10 cellular contexts compared by ENCODE assay signal in the genomic region with DNA sequence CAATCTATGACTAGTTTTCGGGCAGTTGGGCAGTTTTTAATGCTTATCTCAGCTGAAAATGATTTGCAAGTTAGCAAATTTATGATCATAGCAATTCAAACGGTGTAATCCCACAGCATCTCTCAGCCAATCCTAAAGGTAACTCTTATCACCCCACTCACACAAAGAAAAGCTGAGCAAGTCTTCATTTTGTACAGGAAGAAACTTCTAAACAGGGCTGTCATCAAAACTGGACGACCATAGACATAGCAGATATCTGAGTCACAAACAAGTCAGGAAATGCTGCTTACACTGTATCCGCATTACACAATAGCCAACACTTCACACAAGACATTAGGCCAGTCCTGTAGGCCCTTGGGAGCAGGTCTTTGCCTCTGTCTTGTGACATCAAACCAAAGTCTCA. TPM values are rescaled to one million over a fixed set of nuclear protein-coding genes. Genes with fewer than 3 reads are reported as not detected.
A peak's percentile ranks its signal among the peaks of the same experiment; 100 is the strongest.
DNase-seq lines count a peak whose midpoint lies in the region; ATAC-seq and TF ChIP-seq lines count a peak whose summit lies in the region.
"Had no signal": no experiment of that assay in that cellular context is flagged by ENCODE, and none has a peak within 500 bp of the region (broad histone marks: within the 10 kb centered on the region; RNA-seq: fewer than 3 reads in every experiment).

No MANE protein-coding gene starts in this region.

- in situ Hi-C loops in mammary epithelial cell (cut with MboI; ENCODE audit: low sequenced_read_pairs in 2 of 2), result loop anchor here (5.0 to 25.0 kb wide), 6 partner anchors 248 to 1056 kb away; no protein-coding TSS in a partner anchor

- no peak overlapping the region for H3K27ac Mint-ChIP-seq in activated T-cell treated with anti-CD3 and anti-CD28 coated beads, Interleukin-2, amount 50 U/mL, for 72 hours
- H3K27ac Mint-ChIP-seq: memory B cell had no signal

- no peak overlapping the region for H3K23ac ChIP-seq in mesendoderm (ENCODE audit: low read length)

- H3K4me3 ChIP-seq in BJ (ENCODE audit: low read depth, low read length) (no peak overlapping the region), mammary epithelial cell (replicated peaks in 1 of 3; ENCODE audit: insufficient read depth in 1 of 3, low read depth in 2 of 3, low read length in 3 of 3) (no peak overlapping the region), mesendoderm (ENCODE audit: low read length) (no peak overlapping the region)

- peak overlapping the region; percentile 71 for H2AFZ ChIP-seq in mammary epithelial cell (ENCODE audit: low read depth, low read length)

- BruUV-seq in mammary epithelial cell (replicated peaks; lab: Mats Ljungman, UMichigan), result no TSS peak

- no peaks in the 10 kb centered on the region for H3K9me3 ChIP-seq in mammary epithelial cell (replicated peaks; ENCODE audit: insufficient read depth, low read length)

- H2BK5ac ChIP-seq in mesendoderm (ENCODE audit: low read length), result no peak overlapping the region

- peak; percentile 78 for DNase-seq in BJ (ENCODE audit: low read depth)
- peak; percentile 93 for DNase-seq in MV-4-11 (lab: John Stamatoyannopoulos, UW)
- peak; percentile 92 for DNase-seq in mammary epithelial cell
- DNase-seq in mesendoderm, result peak; percentile 11
- no peak for DNase-seq in DMS 273 (lab: John Stamatoyannopoulos, UW; ENCODE audit: unreplicated experiment)
- DNase-seq in activated gamma-delta T cell treated with Interleukin-2 at 50 U/mL for 16 hours, result no peak
- no peak for DNase-seq in activated CD4-positive, alpha-beta T cell treated with anti-CD3 and anti-CD28 coated beads, Interleukin-2, amount 50 U/mL, for 4 hours
- DNase-seq in activated T-cell treated with anti-CD3 and anti-CD28 coated beads, Interleukin-2, amount 50 U/mL, for 72 hours, result no peak
- DNase-seq: DND-41 had no signal

- H3K4me1 ChIP-seq in mammary epithelial cell (ENCODE audit: insufficient read depth, low read length) (peaks cover 51% of the 10 kb centered on the region), mesendoderm (ENCODE audit: control insufficient read depth, low read depth, low read length) (no peaks in the 10 kb centered on the region)

- intact Hi-C loops in mammary epithelial cell (cut with micrococcal nuclease), result loop anchor here (1.0 kb wide), 1 partner anchor 608 kb away; no protein-coding TSS in a partner anchor

- H4K5ac ChIP-seq in mesendoderm (ENCODE audit: low read length), result no peak overlapping the region

- POLR2A ChIA-PET in BJ (lab: Charles Lee), result no interaction called here

- CTCF ChIA-PET in BJ (lab: Yijun Ruan, JAX), result interaction anchor here (0.9 to 4.7 kb wide), 15 partner anchors 366 to 1052 kb away, joined by 3 to 33 read pairs (median 5); no protein-coding TSS in a partner anchor
- CTCF ChIA-PET in mammary epithelial cell (lab: Charles Lee; ENCODE audit: low non-redundant PET), result interaction anchor here (0.6 to 1.0 kb wide), 5 partner anchors 327 to 830 kb away, joined by 3 to 5 read pairs (median 5); no protein-coding TSS in a partner anchor

- ATAC-seq in activated T-cell treated with anti-CD3 and anti-CD28 coated beads, Interleukin-2, amount 50 U/mL, for 72 hours (replicated peaks in 1 of 2), result no peak

- H3K79me1 ChIP-seq in mesendoderm (ENCODE audit: low read length), result peaks cover 7% of the 10 kb centered on the region

- peaks cover 23% of the 10 kb centered on the region for H3K79me2 ChIP-seq in mammary epithelial cell (ENCODE audit: insufficient read depth, low read length)
- peaks cover 22% of the 10 kb centered on the region for H3K79me2 ChIP-seq in mesendoderm (ENCODE audit: control insufficient read depth, insufficient read depth, low read length)

- H3K36me3 ChIP-seq in BJ (ENCODE audit: control insufficient read depth, insufficient read depth, low read length), result no peaks in the 10 kb centered on the region
- no peaks in the 10 kb centered on the region for H3K36me3 ChIP-seq in mammary epithelial cell (ENCODE audit: insufficient read depth, low read length)
- no peaks in the 10 kb centered on the region for H3K36me3 ChIP-seq in mesendoderm (ENCODE audit: control insufficient read depth, insufficient read depth, low read length)

- H3K36me3 Mint-ChIP-seq in activated T-cell treated with anti-CD3 and anti-CD28 coated beads, Interleukin-2, amount 50 U/mL, for 72 hours (ENCODE audit: insufficient read depth in 2 of 2), result no peaks in the 10 kb centered on the region
- H3K36me3 Mint-ChIP-seq: memory B cell had no signal

- H3K4me2 ChIP-seq in mammary epithelial cell (ENCODE audit: insufficient read depth, low read depth, low read length) (peak overlapping the region; percentile 92), mesendoderm (ENCODE audit: low read length) (no peak overlapping the region)

- no peak overlapping the region for H3K56ac ChIP-seq in mesendoderm (ENCODE audit: low read length)

- H3K27me3 Mint-ChIP-seq in activated T-cell treated with anti-CD3 and anti-CD28 coated beads, Interleukin-2, amount 50 U/mL, for 72 hours (ENCODE audit: low read depth), result peaks cover 70% of the 10 kb centered on the region
- H3K27me3 Mint-ChIP-seq: memory B cell had no signal

- H3K9ac ChIP-seq in mammary epithelial cell (ENCODE audit: insufficient read depth, low read length) (peak overlapping the region; percentile 39), mesendoderm (ENCODE audit: low read length) (no peak overlapping the region)

- H3K18ac ChIP-seq in mesendoderm (ENCODE audit: low read length), result no peak overlapping the region

- TF ChIP-seq CTCF in BJ (IDR thresholded peaks at IDR 0.05; ENCODE audit: insufficient read depth, low read depth, low read length), result no peak
- no peak for TF ChIP-seq CTCF in mammary epithelial cell (conservative IDR thresholded peaks at IDR 0.05 in 1 of 2, IDR thresholded peaks at IDR 0.05 in 1 of 2; ENCODE audit: extremely low read depth in 1 of 2, insufficient read depth in 1 of 2, low read depth in 1 of 2, low read length in 2 of 2)

- H3K27me3 ChIP-seq in BJ (ENCODE audit: control insufficient read depth, insufficient read depth, low read length), result no peaks in the 10 kb centered on the region
- no peaks in the 10 kb centered on the region for H3K27me3 ChIP-seq in mammary epithelial cell (ENCODE audit: insufficient read depth, low read length)
- H3K27me3 ChIP-seq in mesendoderm (ENCODE audit: insufficient read depth, low read length, poor library complexity), result no peaks in the 10 kb centered on the region

- WGBS in mammary epithelial cell (ENCODE audit: low coverage, missing lambda C conversion rate), result 14% methylated on average over 4 of the region's 4 CpGs
- WGBS in mesendoderm (ENCODE audit: extremely low coverage, insufficient coverage, low lambda C conversion rate), result no CpG with 5 or more reads among the region's 4 CpGs

- dilution Hi-C loops in mammary epithelial cell (cut with HindIII; ENCODE audit: low sequenced_read_pairs), result no loop called here

- H3K4me3 Mint-ChIP-seq in activated T-cell treated with anti-CD3 and anti-CD28 coated beads, Interleukin-2, amount 50 U/mL, for 72 hours, result no peak overlapping the region
- H3K4me3 Mint-ChIP-seq: memory B cell had no signal

- H2AK5ac ChIP-seq in mesendoderm (ENCODE audit: low read length), result no peak overlapping the region

- no peaks in the 10 kb centered on the region for H4K20me1 ChIP-seq in mammary epithelial cell (ENCODE audit: insufficient read depth, low read length)

- H2BK120ac ChIP-seq in mesendoderm (ENCODE audit: low read depth, low read length), result no peak overlapping the region

- H3K4ac ChIP-seq in mesendoderm (ENCODE audit: low read depth, low read length), result no peak overlapping the region

- no peak overlapping the region for H2BK15ac ChIP-seq in mesendoderm (replicated peaks; ENCODE audit: low read depth)

- H4K8ac ChIP-seq in mesendoderm (ENCODE audit: low read depth, low read length), result no peak overlapping the region

- H3K9me3 Mint-ChIP-seq in activated T-cell treated with anti-CD3 and anti-CD28 coated beads, Interleukin-2, amount 50 U/mL, for 72 hours, result no peaks in the 10 kb centered on the region
- H3K9me3 Mint-ChIP-seq: memory B cell had no signal

- H3K27ac ChIP-seq in mammary epithelial cell (ENCODE audit: insufficient read depth, low read depth, low read length), result peak overlapping the region; percentile 91
- H3K27ac ChIP-seq in mesendoderm (ENCODE audit: low read depth, low read length), result no peak overlapping the region

- peaks cover 45% of the 10 kb centered on the region for H3K4me1 Mint-ChIP-seq in activated T-cell treated with anti-CD3 and anti-CD28 coated beads, Interleukin-2, amount 50 U/mL, for 72 hours (ENCODE audit: low read depth)

RNA-seq across cellular contexts. Expression of gene ENC1, which starts 2.6 kb away (rescaled TPM):
- polyA plus RNA-seq in BJ (2011; rRNA removed) (26.5 and 34.1 TPM in 2 replicates), mammary epithelial cell (41.6 TPM)
- 28.9 and 35.0 TPM in 2 replicates for polyA minus RNA-seq in BJ (2011; rRNA and poly(A)+ RNA removed)
- total RNA-seq in mammary epithelial cell, result 100 to 1,000 TPM in 1 of 2 donors, 10 to 100 TPM in 1; 42.4 to 392 TPM
- 117 TPM for polyA minus RNA-seq in mammary epithelial cell
- polyA plus RNA-seq in mesendoderm (2013, experiment 1 of 2), result 16.0 TPM
- polyA plus RNA-seq in mesendoderm (2013, experiment 2 of 2), result 14.6 TPM
- total RNA-seq in activated T-cell treated with anti-CD3 and anti-CD28 coated beads, Interleukin-2, amount 50 U/mL, for 72 hours, result 1 to 10 TPM in 1 of 2 donors, under 1 TPM in 1; 0.60 to 1.9 TPM

RNA-seq across cellular contexts. Expression of gene HEXB, which starts 41.9 kb away (rescaled TPM):
- polyA plus RNA-seq in BJ (2011; rRNA removed), result 71.0 and 175 TPM in 2 replicates
- polyA minus RNA-seq in BJ (2011; rRNA and poly(A)+ RNA removed), result 59.5 and 61.8 TPM in 2 replicates
- total RNA-seq in mammary epithelial cell, result 100 to 1,000 TPM; 101 to 122 TPM
- polyA plus RNA-seq in mammary epithelial cell, result 81.6 TPM
- 109 TPM for polyA minus RNA-seq in mammary epithelial cell
- 29.6 TPM for polyA plus RNA-seq in mesendoderm (2013, experiment 1 of 2)
- 30.8 TPM for polyA plus RNA-seq in mesendoderm (2013, experiment 2 of 2)
- 10 to 100 TPM; 44.5 to 45.8 TPM for total RNA-seq in activated T-cell treated with anti-CD3 and anti-CD28 coated beads, Interleukin-2, amount 50 U/mL, for 72 hours

Comparison
In these comparisons a context has a peak if more than half of its experiments do, and no peak if none do; other contexts are left out.
1. DNase-seq: peak in BJ (single experiment), MV-4-11 (single experiment), mammary epithelial cell (single experiment) and mesendoderm (single experiment); none in DMS 273 (single experiment), activated gamma-delta T cell treated with Interleukin-2 at 50 U/mL for 16 hours (single experiment), activated CD4-positive, alpha-beta T cell treated with anti-CD3 and anti-CD28 coated beads, Interleukin-2, amount 50 U/mL, for 4 hours (0 of 2) and activated T-cell treated with anti-CD3 and anti-CD28 coated beads, Interleukin-2, amount 50 U/mL, for 72 hours (0 of 2).
2. RNA of gene ENC1, which starts 2.6 kb away (total RNA-seq): 42.4 to 392 TPM in mammary epithelial cell; 0.60 to 1.9 TPM in activated T-cell treated with anti-CD3 and anti-CD28 coated beads, Interleukin-2, amount 50 U/mL, for 72 hours; every median in the first group is over 10 times any median in the second.